Comparison of ENCODE assay signal across 27 cellular contexts in genomic region chr18:9919564-9920232, GRCh38. TPM values are rescaled to one million over a fixed set of nuclear protein-coding genes. Genes with fewer than 3 reads are reported as not detected.
A peak's percentile ranks its signal among the peaks of the same experiment; 100 is the strongest.
DNase-seq lines count a peak whose midpoint lies in the region; ATAC-seq and TF ChIP-seq lines count a peak whose summit lies in the region.
"Had no signal": no experiment of that assay in that cellular context is flagged by ENCODE, and none has a peak within 500 bp of the region (broad histone marks: within the 10 kb centered on the region; RNA-seq: fewer than 3 reads in every experiment).

No MANE protein-coding gene starts in this region.

- H4K91ac ChIP-seq in IMR-90 (ENCODE audit: insufficient read depth, low read depth, low read length) (no peak overlapping the region), trophoblast cell (ENCODE audit: low read depth, low read length) (no peak overlapping the region)

- H3K14ac ChIP-seq in IMR-90 (replicated peaks; ENCODE audit: low read depth, low read length), result no peak overlapping the region
- no peak overlapping the region for H3K14ac ChIP-seq in trophoblast cell (ENCODE audit: low read length)

- H3K9ac ChIP-seq in DND-41 (ENCODE audit: low read depth, low read length) (no peak overlapping the region), IMR-90 (ENCODE audit: low read depth, low read length) (no peak overlapping the region), trophoblast cell (ENCODE audit: low read length) (no peak overlapping the region)

- TF ChIP-seq POLR2A in IMR-90 (IDR thresholded peaks at IDR 0.05; ENCODE audit: low read depth, low read length), result no peak
- TF ChIP-seq POLR2A in adrenal gland (IDR thresholded peaks at IDR 0.05), result no peak

- no peak overlapping the region for H2BK15ac ChIP-seq in IMR-90 (ENCODE audit: low read depth, low read length)

- no peak overlapping the region for H3K27ac ChIP-seq in DND-41 (ENCODE audit: low read length)
- no peak overlapping the region for H3K27ac ChIP-seq in IMR-90 (ENCODE audit: insufficient read depth, low read length)
- H3K27ac ChIP-seq in adrenal gland, result peak overlapping the region in 3 of 5 donors; percentile 23 to 100 (median 29)
- H3K27ac ChIP-seq in trophoblast cell (ENCODE audit: low read depth, low read length), result no peak overlapping the region
- H3K27ac ChIP-seq: epithelial cell of prostate, lower lobe of right lung, SJSA1, upper lobe of right lung had no signal

- no peak overlapping the region for H3K56ac ChIP-seq in IMR-90 (ENCODE audit: extremely low read depth, insufficient read depth, low read length)

- H3K36me3 ChIP-seq in DND-41 (ENCODE audit: insufficient read depth, low read length), result no peaks in the 10 kb centered on the region; the same call in 1 of the 2 replicates
- no peaks in the 10 kb centered on the region for H3K36me3 ChIP-seq in IMR-90 (ENCODE audit: control insufficient read depth, insufficient read depth, low read length)
- no peaks in the 10 kb centered on the region for H3K36me3 ChIP-seq in adrenal gland (replicated peaks in 1 of 2)
- no peaks in the 10 kb centered on the region for H3K36me3 ChIP-seq in trophoblast cell (ENCODE audit: control insufficient read depth in 1 of 2, insufficient read depth in 2 of 2, low read length in 2 of 2)
- H3K36me3 ChIP-seq: lower lobe of right lung, upper lobe of right lung had no signal

- CTCF ChIA-PET in IMR-90 (lab: Yijun Ruan, JAX), result no interaction called here

- H3K79me1 ChIP-seq in IMR-90 (ENCODE audit: low read depth in 1 of 2, low read length in 2 of 2), result peaks cover 0 to 33% of the 10 kb centered on the region in 2 experiments; a peak in 2 of 4 replicates
- peaks cover 2% of the 10 kb centered on the region for H3K79me1 ChIP-seq in trophoblast cell (ENCODE audit: low read length)

- peak overlapping the region; percentile 74 for H3K4me2 ChIP-seq in DND-41 (ENCODE audit: insufficient read depth, low read length)
- H3K4me2 ChIP-seq in IMR-90 (ENCODE audit: low read depth, low read length), result no peak overlapping the region
- no peak overlapping the region for H3K4me2 ChIP-seq in trophoblast cell (ENCODE audit: low read length)

- H3K9me3 ChIP-seq in DND-41 (ENCODE audit: insufficient read depth, low read length, severe bottlenecking), result no peaks in the 10 kb centered on the region
- no peaks in the 10 kb centered on the region for H3K9me3 ChIP-seq in IMR-90 (ENCODE audit: control insufficient read depth, insufficient read depth, low read length)
- H3K9me3 ChIP-seq in adrenal gland (replicated peaks in 1 of 3), result no peaks in the 10 kb centered on the region
- H3K9me3 ChIP-seq in trophoblast cell (ENCODE audit: insufficient read depth, low read depth, low read length), result no peaks in the 10 kb centered on the region
- H3K9me3 ChIP-seq: lower lobe of right lung, SJSA1, upper lobe of right lung had no signal

- H4K5ac ChIP-seq in IMR-90 (ENCODE audit: low read depth, low read length), result no peak overlapping the region

- no peak overlapping the region for H3K4ac ChIP-seq in IMR-90 (ENCODE audit: low read depth, low read length)
- peak overlapping the region; percentile 97 for H3K4ac ChIP-seq in trophoblast cell (ENCODE audit: low read depth, low read length)

- dilution Hi-C loops in IMR-90 (cut with HindIII; ENCODE audit: low sequenced_read_pairs, unreplicated experiment), result no loop called here

- 76 to 100% methylated on average over 1 to 4 of the region's 8 CpGs for WGBS in IMR-90 (ENCODE audit: extremely low coverage in 2 of 2, insufficient read length in 1 of 2), 2 experiments
- 51 to 61% (median 57%) methylated on average over 8 of the region's 8 CpGs for WGBS in adrenal gland, 4 donors
- WGBS in trophoblast cell (ENCODE audit: extremely low coverage, insufficient coverage, insufficient read length), result 100% methylated on average over 3 of the region's 8 CpGs

- H2BK120ac ChIP-seq in IMR-90 (ENCODE audit: low read depth, low read length) (no peak overlapping the region), trophoblast cell (ENCODE audit: insufficient read depth, low read length, poor library complexity) (no peak overlapping the region)

- H3K23ac ChIP-seq in IMR-90 (ENCODE audit: low read depth, low read length), result 0 out of 2 replicates have a peak overlapping the region, but pooled peaks have one; percentile 56
- H3K23ac ChIP-seq in trophoblast cell (ENCODE audit: low read length), result no peak overlapping the region

- H2BK5ac ChIP-seq in IMR-90 (ENCODE audit: low read depth, low read length, poor library complexity, severe bottlenecking) (no peak overlapping the region), trophoblast cell (ENCODE audit: low read depth, low read length, poor library complexity) (no peak overlapping the region)

- peaks cover 100% of the 10 kb centered on the region for H3K79me2 ChIP-seq in DND-41 (ENCODE audit: insufficient read depth, low read length)
- peaks cover 21% of the 10 kb centered on the region for H3K79me2 ChIP-seq in trophoblast cell (ENCODE audit: control insufficient read depth, insufficient read depth, low read length, poor library complexity)

- H4K8ac ChIP-seq in IMR-90 (ENCODE audit: low read depth in 2 of 2, low read length in 2 of 2) (no peak overlapping the region), trophoblast cell (ENCODE audit: low read depth, low read length) (no peak overlapping the region)

- no TSS peak for BruUV-seq in IMR-90 (replicated peaks; lab: Mats Ljungman, UMichigan)

- peaks cover 25% of the 10 kb centered on the region for H3K9me1 ChIP-seq in IMR-90 (ENCODE audit: insufficient read depth, low read length)

- H2AK9ac ChIP-seq in IMR-90 (replicated peaks; ENCODE audit: low read depth, low read length, poor library complexity), result no peak overlapping the region

- H2AFZ ChIP-seq in DND-41 (ENCODE audit: low read depth, low read length) (no peak overlapping the region), IMR-90 (replicated peaks; ENCODE audit: low read length, poor library complexity) (no peak overlapping the region), trophoblast cell (ENCODE audit: insufficient read depth, low read length, poor library complexity) (no peak overlapping the region)

- ATAC-seq in DND-41 (ENCODE audit: insufficient read depth, low read depth) (no peak), IMR-90 (ENCODE audit: low read depth) (no peak), HG03521 (IDR thresholded peaks at IDR 0.05; ENCODE audit: unreplicated experiment) (no peak)
- ATAC-seq: lower lobe of right lung; stimulated activated memory B cell treated with anti-CD40 and anti-IgM and Interleukin-4, amounts not matched to agents 10 μg/mL and 1 μg/mL and 100 μg/mL, for 72 hours had no signal

- no peak for DNase-seq in DND-41
- DNase-seq in IMR-90, result no peak
- DNase-seq in adrenal gland, result no peak
- no peak for DNase-seq in trophoblast cell
- no peak for DNase-seq in A172 (ENCODE audit: low spot score)
- DNase-seq in NCI-H1092 (lab: John Stamatoyannopoulos, UW), result no peak
- DNase-seq: activated B cell treated with CpG ODN at 0.5 μM for 24 hours; anterior cingulate cortex; CD8-positive, alpha-beta memory T cell; DMS153; effector CD8-positive, alpha-beta T cell; HCEC 1CT; head of caudate nucleus; lower lobe of right lung; MV-4-11; NCI-H1694 treated with DMSO at 0.1 percent for 48 hours; NCI-H524; stimulated activated CD4-positive, alpha-beta T cell treated with anti-CD3 and anti-CD28 coated beads, Interleukin-4, amount 100 ng/mL, for 24 hours; substantia nigra; T-helper 1 cell; upper lobe of right lung had no signal

- no peak for TF ChIP-seq CTCF in DND-41 (IDR thresholded peaks at IDR 0.05; ENCODE audit: borderline replicate concordance, extremely low read depth, low read length, poor library complexity, severe bottlenecking)
- TF ChIP-seq CTCF in IMR-90 (conservative IDR thresholded peaks at IDR 0.05; ENCODE audit: low read depth, low read length), result no peak
- TF ChIP-seq CTCF in adrenal gland (IDR thresholded peaks at IDR 0.05), result no peak

- no peak for TF ChIP-seq RAD21 in IMR-90 (IDR thresholded peaks at IDR 0.05; ENCODE audit: low read length)

- no peak overlapping the region for H3K18ac ChIP-seq in IMR-90 (ENCODE audit: low read depth, low read length)
- no peak overlapping the region for H3K18ac ChIP-seq in trophoblast cell (ENCODE audit: low read length)

- in situ Hi-C loops in IMR-90 (cut with MboI; ENCODE audit: low sequenced_read_pairs), result no loop called here

- H4K20me1 ChIP-seq in DND-41 (ENCODE audit: insufficient read depth, low read length) (peaks cover 96% of the 10 kb centered on the region), IMR-90 (ENCODE audit: insufficient read depth, low read length) (peaks cover 100% of the 10 kb centered on the region)

- H3K27me3 ChIP-seq in DND-41 (ENCODE audit: insufficient read depth, low read length, poor library complexity), result no peaks in the 10 kb centered on the region
- H3K27me3 ChIP-seq in IMR-90 (ENCODE audit: control insufficient read depth, insufficient read depth, low read length), result no peaks in the 10 kb centered on the region
- no peaks in the 10 kb centered on the region for H3K27me3 ChIP-seq in adrenal gland
- no peaks in the 10 kb centered on the region for H3K27me3 ChIP-seq in trophoblast cell (ENCODE audit: insufficient read depth, low read length)
- H3K27me3 ChIP-seq: SJSA1, upper lobe of right lung had no signal

- no peak overlapping the region for H2BK20ac ChIP-seq in IMR-90 (ENCODE audit: low read depth, low read length)

- no peak overlapping the region for H4K12ac ChIP-seq in trophoblast cell (ENCODE audit: low read depth, low read length)

- H2BK12ac ChIP-seq in trophoblast cell (ENCODE audit: low read length), result no peak overlapping the region

- H3K4me3 ChIP-seq in DND-41 (ENCODE audit: low read depth in 1 of 2, low read length in 2 of 2) (no peak overlapping the region), IMR-90 (ENCODE audit: insufficient read depth, low read depth, low read length) (no peak overlapping the region), adrenal gland (peak overlapping the region in 1 of 4 donors; percentile 99), trophoblast cell (ENCODE audit: low read depth, low read length) (no peak overlapping the region)
- H3K4me3 ChIP-seq: SJSA1, upper lobe of right lung had no signal

- POLR2A ChIA-PET in IMR-90 (lab: Charles Lee; ENCODE audit: unreplicated experiment), result no interaction called here

- H3K4me1 ChIP-seq in DND-41 (ENCODE audit: insufficient read depth, low read length) (peaks cover 75% of the 10 kb centered on the region), IMR-90 (ENCODE audit: control insufficient read depth, insufficient read depth, low read length) (peaks cover 6% of the 10 kb centered on the region; the same call in 1 of the 2 replicates), adrenal gland (replicated peaks in 1 of 2) (peaks cover 61 to 89% of the 10 kb centered on the region in 2 donors), trophoblast cell (ENCODE audit: control insufficient read depth in 1 of 2, insufficient read depth in 2 of 2, low read length in 2 of 2) (peaks cover 3 to 8% of the 10 kb centered on the region in 2 experiments)

- no peak overlapping the region for H2AK5ac ChIP-seq in IMR-90 (ENCODE audit: low read depth, low read length)
- H2AK5ac ChIP-seq in trophoblast cell (ENCODE audit: low read length), result no peak overlapping the region

- intact Hi-C loops in IMR-90 (cut with micrococcal nuclease), result loop anchor here (5.0 to 10.0 kb wide), 3 partner anchors 92 to 345 kb away; partner anchors contain the start of gene RAB31
- intact Hi-C loops in adrenal gland (cut with DNase I), result loop anchor here in 1 of 2 donors (10.0 kb wide), 1 partner anchor 45 kb away; no protein-coding TSS in a partner anchor

RNA-seq across cellular contexts. Expression of gene VAPA, which starts 5.9 kb away (rescaled TPM):
- total RNA-seq in IMR-90 (2012; rRNA removed) (206 and 273 TPM in 2 replicates), adrenal gland (100 to 1,000 TPM; 324 to 894 (median 436) TPM)
- polyA plus RNA-seq in IMR-90 (2012; rRNA removed) (164 and 199 TPM in 2 replicates), adrenal gland (100 to 1,000 TPM in 2 of 3 donors, 10 to 100 TPM in 1; 71.3 to 900 (median 120) TPM)
- 55.4 and 67.0 TPM in 2 replicates for polyA plus RNA-seq in IMR-90 (2012; cell fraction: cytosol; rRNA removed)
- 23.9 and 81.0 TPM in 2 replicates for polyA plus RNA-seq in IMR-90 (2012; cell fraction: nucleus; rRNA removed; ENCODE audit: low replicate concordance)
- polyA plus RNA-seq in trophoblast cell (2013), result 181 and 185 TPM in 2 replicates
- 399 and 471 TPM in 2 replicates for total RNA-seq in A172 (2014; rRNA removed; shearing (Covaris generic))

RNA-seq across cellular contexts. Expression of gene TXNDC2, which starts 33.9 kb away (rescaled TPM):
- total RNA-seq in IMR-90 (2012; rRNA removed) (under 0.01 and 0.18 TPM in 2 replicates), adrenal gland (under 1 TPM in 5 of 8 donors, not detected in 3; 0.08 to 0.43 (median 0.25) TPM)
- polyA plus RNA-seq in IMR-90 (2012; rRNA removed) (0.16 TPM in 1 of 2 replicates, not detected in the other), adrenal gland (under 1 TPM in 1 of 3 donors, not detected in 2; 0.22 TPM)
- polyA plus RNA-seq in IMR-90 (2012; cell fraction: cytosol; rRNA removed), result 0.12 TPM in 1 of 2 replicates, not detected in the other
- polyA plus RNA-seq in IMR-90 (2012; cell fraction: nucleus; rRNA removed; ENCODE audit: low replicate concordance), result 0.11 TPM in 1 of 2 replicates, not detected in the other
- 1.1 and 1.4 TPM in 2 replicates for polyA plus RNA-seq in trophoblast cell (2013)
- total RNA-seq in A172 (2014; rRNA removed; shearing (Covaris generic)), result 0.05 and 0.26 TPM in 2 replicates
- total RNA-seq: activated naive CD4-positive, alpha-beta T cell treated with anti-CD3 and anti-CD28 coated beads, Interleukin-2, amount 50 U/mL, for 72 hours; CD8-positive, alpha-beta memory T cell; natural killer cell treated with Interleukin-12 subunit alpha and Interleukin-12 subunit beta and Interleukin-15 and Interleukin-18, amount 100 ng/mL, for 72 hours had no signal
- polyA plus RNA-seq: CD8-positive, alpha-beta memory T cell had no signal

Comparison
In these comparisons a context has a peak if more than half of its experiments do, and no peak if none do; other contexts are left out.
1. H3K27ac ChIP-seq: peak in adrenal gland (3 of 5); none in DND-41 (single experiment), IMR-90 (single experiment) and trophoblast cell (single experiment).